In genomic region chr1:99745684-99746083, GRCh38 we compare ENCODE assay signal across 29 cellular contexts. TPM values are rescaled to one million over a fixed set of nuclear protein-coding genes. Genes with fewer than 3 reads are reported as not detected.
DNase-seq lines count a peak whose midpoint lies in the region; ATAC-seq, FAIRE-seq and TF ChIP-seq lines count a peak whose summit lies in the region.
"Had no signal": no experiment of that assay in that cellular context is flagged by ENCODE, and none has a peak within 500 bp of the region (broad histone marks: within the 10 kb centered on the region; RNA-seq: fewer than 3 reads in every experiment).

No MANE protein-coding gene starts in this region.

- H3K27ac ChIP-seq in K562 (ENCODE audit: extremely low read depth, low read depth, low read length), result peak overlapping the region; percentile 62
- H3K27ac ChIP-seq: BLaER1 had no signal

- ATAC-seq in K562, result peak; percentile 84
- ATAC-seq in stimulated activated effector memory CD8-positive, alpha-beta T cell treated with anti-CD3 and anti-CD28 coated beads, Interleukin-12 subunit alpha, Interleukin-12 subunit beta, amount 100 ng/mL, for 72 hours, result peak; percentile 16
- ATAC-seq in GM21360 (IDR thresholded peaks at IDR 0.05; ENCODE audit: unreplicated experiment), result no peak
- ATAC-seq in GM21737 (IDR thresholded peaks at IDR 0.05; ENCODE audit: unreplicated experiment), result no peak
- ATAC-seq in HG03457 (IDR thresholded peaks at IDR 0.05; ENCODE audit: unreplicated experiment), result no peak

- no peaks in the 10 kb centered on the region for H3K9me1 ChIP-seq in K562 (ENCODE audit: control insufficient read depth, insufficient read depth, low read length)

- H3K4me1 Mint-ChIP-seq in stimulated activated effector memory CD8-positive, alpha-beta T cell treated with anti-CD3 and anti-CD28 coated beads, Interleukin-12 subunit alpha, Interleukin-12 subunit beta, amount 100 ng/mL, for 72 hours, result peaks cover 7% of the 10 kb centered on the region
- H3K4me1 Mint-ChIP-seq: CD14-positive monocyte had no signal

- TF ChIP-seq RAD21 in K562 (CRISPR knock-in tag; conservative IDR thresholded peaks at IDR 0.05 in 1 of 2, IDR thresholded peaks at IDR 0.05 in 1 of 2), result no peak

- no peaks in the 10 kb centered on the region for H3K9me3 ChIP-seq in K562 (replicated peaks; ENCODE audit: control insufficient read depth, insufficient read depth, low read depth, low read length)
- H3K9me3 ChIP-seq: BE2C, BLaER1 had no signal

- peak overlapping the region; percentile 11; the same call in 1 of the 2 replicates for H3K4me2 ChIP-seq in K562 (ENCODE audit: insufficient read depth, low read length)
- H3K4me2 ChIP-seq: BLaER1 had no signal

- H3K4me3 Mint-ChIP-seq in stimulated activated effector memory CD8-positive, alpha-beta T cell treated with anti-CD3 and anti-CD28 coated beads, Interleukin-12 subunit alpha, Interleukin-12 subunit beta, amount 100 ng/mL, for 72 hours, result no peak overlapping the region
- H3K4me3 Mint-ChIP-seq: CD14-positive monocyte; CD4-positive, alpha-beta memory T cell; CD4-positive, CD25-positive, alpha-beta regulatory T cell; CD8-positive, alpha-beta memory T cell had no signal

- H3K27me3 ChIP-seq in K562 (ENCODE audit: control insufficient read depth in 2 of 2, insufficient read depth in 2 of 2, low read length in 2 of 2), result no peaks in the 10 kb centered on the region
- H3K27me3 ChIP-seq: BE2C, BLaER1 had no signal

- POLR2A ChIA-PET in K562 (lab: Yijun Ruan, JAX), result interaction anchor here (0.6 to 1.7 kb wide), 4 partner anchors 11 to 20 kb away, joined by 3 to 6 read pairs (median 3); no protein-coding TSS in a partner anchor

- peaks cover 65% of the 10 kb centered on the region for H3K36me3 ChIP-seq in K562 (ENCODE audit: control insufficient read depth, insufficient read depth, low read length)
- H3K36me3 ChIP-seq: BE2C, BLaER1 had no signal

- no peak overlapping the region for H3K4me3 ChIP-seq in K562
- H3K4me3 ChIP-seq: BLaER1 had no signal

- H3K36me3 Mint-ChIP-seq in stimulated activated effector memory CD8-positive, alpha-beta T cell treated with anti-CD3 and anti-CD28 coated beads, Interleukin-12 subunit alpha, Interleukin-12 subunit beta, amount 100 ng/mL, for 72 hours, result no peaks in the 10 kb centered on the region
- H3K36me3 Mint-ChIP-seq: CD4-positive, alpha-beta memory T cell had no signal

- in situ Hi-C loops in K562 (cut with MboI), result no loop called here

- no peaks in the 10 kb centered on the region for H3K9me3 Mint-ChIP-seq in stimulated activated effector memory CD8-positive, alpha-beta T cell treated with anti-CD3 and anti-CD28 coated beads, Interleukin-12 subunit alpha, Interleukin-12 subunit beta, amount 100 ng/mL, for 72 hours
- H3K9me3 Mint-ChIP-seq: CD4-positive, alpha-beta memory T cell; CD8-positive, alpha-beta memory T cell had no signal

- no TSS peak for BruUV-seq in K562 (replicated peaks; lab: Mats Ljungman, UMichigan)

- H3K9ac ChIP-seq in K562 (ENCODE audit: insufficient read depth in 1 of 2, low read depth in 2 of 2, low read length in 2 of 2), result peak overlapping the region; percentile 26 to 73; a peak in 3 of 4 replicates
- H3K9ac ChIP-seq: BLaER1 had no signal

- H3K27ac Mint-ChIP-seq in stimulated activated effector memory CD8-positive, alpha-beta T cell treated with anti-CD3 and anti-CD28 coated beads, Interleukin-12 subunit alpha, Interleukin-12 subunit beta, amount 100 ng/mL, for 72 hours, result no peak overlapping the region
- H3K27ac Mint-ChIP-seq: CD4-positive, alpha-beta memory T cell; CD4-positive, CD25-positive, alpha-beta regulatory T cell; CD8-positive, alpha-beta memory T cell had no signal

- no peak for TF ChIP-seq EP300 in K562 (IDR thresholded peaks at IDR 0.05; ENCODE audit: low read length)

- 9% methylated on average over 2 of the region's 2 CpGs for WGBS in K562 (ENCODE audit: insufficient coverage, low coverage, missing lambda C conversion rate)

- CTCF ChIA-PET in K562 (lab: Yijun Ruan, JAX; ENCODE audit: low intra/inter-chr PET ratio), result no interaction called here

- TF ChIP-seq CTCF in K562 (IDR thresholded peaks at IDR 0.05 in 2 of 3, conservative IDR thresholded peaks at IDR 0.05 in 1 of 3; ENCODE audit: insufficient read depth in 2 of 3, low read depth in 1 of 3, low read length in 3 of 3), result no peak

- intact Hi-C loops in K562 (cut with micrococcal nuclease), result no loop called here

- DNase-seq in NCI-H82 (lab: John Stamatoyannopoulos, UW) (peak; percentile 67), OCI-M1 (lab: John Stamatoyannopoulos, UW) (peak; percentile 9), K562 (ENCODE audit: extremely low read depth in 1 of 4, low spot score in 3 of 4) (peak in 1 of 4 experiments; percentile 60), germinal center (ENCODE audit: low spot score) (no peak)
- DNase-seq in stimulated activated effector memory CD8-positive, alpha-beta T cell treated with anti-CD3 and anti-CD28 coated beads, Interleukin-12 subunit alpha, Interleukin-12 subunit beta, amount 100 ng/mL, for 72 hours (ENCODE audit: low spot score in 2 of 2), result no peak
- DNase-seq: 8988T; ACHN; BE2C; C1 segment of cervical spinal cord; CD4-positive, alpha-beta memory T cell; CD4-positive, CD25-positive, alpha-beta regulatory T cell; CD8-positive, alpha-beta memory T cell; COR-L47; DMS 273 treated with DMSO at 0.1 percent for 48 hours; DMS153; DMS53; DMS79; DND-41; EL; GF-D8 had no signal

- no peak overlapping the region for H2AFZ ChIP-seq in K562 (ENCODE audit: low read depth, low read length)

- FAIRE-seq in K562 (lab: Jason Lieb, UNC), result peak; percentile 23
- FAIRE-seq: A204.1, G401.6, GM12891, GM19239 had no signal

- no peak for TF ChIP-seq POLR2A in K562 (conservative IDR thresholded peaks at IDR 0.05)

- H4K20me1 ChIP-seq in K562 (replicated peaks; ENCODE audit: control insufficient read depth, insufficient read depth, low read length), result 0 out of 2 replicates have a peak, but pooled peaks cover 2% of the 10 kb centered on the region
- H4K20me1 ChIP-seq: BLaER1 had no signal

- H3K4me1 ChIP-seq in K562 (replicated peaks in 1 of 2; ENCODE audit: control insufficient read depth in 2 of 2, insufficient read depth in 2 of 2, low read length in 2 of 2), result peaks cover 9 to 15% of the 10 kb centered on the region in 2 experiments; a peak in 4 of 5 replicates
- H3K4me1 ChIP-seq: BE2C, BLaER1 had no signal

- peaks cover 50% of the 10 kb centered on the region for H3K79me2 ChIP-seq in K562 (ENCODE audit: control insufficient read depth, insufficient read depth, low read length)

TF ChIP-seq in K562, 482 proteins besides CTCF, POLR2A, EP300 and RAD21 (continues in another document):
- no peak for TF ChIP-seq ZSCAN32 (CRISPR knock-in tag; IDR thresholded peaks at IDR 0.05)
- peak; percentile 55 for TF ChIP-seq CBFA2T3 (IDR thresholded peaks at IDR 0.05)
- no peak for TF ChIP-seq BRF2 (IDR thresholded peaks at IDR 0.05; ENCODE audit: borderline replicate concordance, insufficient read depth, insufficient read length)
- no peak for TF ChIP-seq KDM1A (IDR thresholded peaks at IDR 0.05)
- no peak for TF ChIP-seq PCBP1 (IDR thresholded peaks at IDR 0.05; ENCODE audit: low read depth, low read length, poor library complexity, severe bottlenecking)
- TF ChIP-seq USF1 (CRISPR knock-in tag; IDR thresholded peaks at IDR 0.05), result no peak
- TF ChIP-seq KLF13 (tag; IDR thresholded peaks at IDR 0.05; ENCODE audit: borderline replicate concordance, low read depth), result no peak
- peak; percentile 59; the same call in 1 of the 2 replicates for TF ChIP-seq SMAD4 (CRISPR knock-in tag; conservative IDR thresholded peaks at IDR 0.05)
- 0 out of 2 replicates have a peak, but pooled peaks have one; percentile 39 for TF ChIP-seq CXXC5 (CRISPR knock-in tag; IDR thresholded peaks at IDR 0.05)
- 0 out of 2 replicates have a peak, but pooled peaks have one; percentile 7 for TF ChIP-seq CBFA2T2 (conservative IDR thresholded peaks at IDR 0.05)
- peak; percentile 72 for TF ChIP-seq L3MBTL2 (IDR thresholded peaks at IDR 0.05)

RNA-seq across cellular contexts. Expression of gene FRRS1, which starts 20.8 kb away (rescaled TPM):
- 114 and 187 TPM in 2 replicates for total RNA-seq in K562 (2011; cell fraction: chromatin; rRNA removed; ENCODE audit: low replicate concordance)
- 100 and 116 TPM in 2 replicates for total RNA-seq in K562 (2011; cell fraction: nucleolus; rRNA removed)
- 130 and 133 TPM in 2 replicates for total RNA-seq in K562 (2011; cell fraction: nucleoplasm; rRNA removed)
- 17.8 and 21.7 TPM in 2 replicates for total RNA-seq in K562 (2014; rRNA removed)
- 54.0 and 54.2 TPM in 2 replicates for total RNA-seq in K562 (2014; rRNA removed; fragmentation: Illumina TruSeq; extraction: Trizol)
- total RNA-seq in K562 (2015; rRNA removed; fragmentation: Illumina TruSeq; extraction: Trizol), result 41.2 and 43.3 TPM in 2 replicates
- total RNA-seq in K562 (2021), result 31.1 and 31.6 TPM in 2 replicates
- polyA plus RNA-seq in K562 (2011; rRNA removed), result 41.3 and 44.7 TPM in 2 replicates
- polyA plus RNA-seq in K562 (2011; cell fraction: cytosol; rRNA removed), result 12.5 and 26.8 TPM in 2 replicates
- 25.7 and 36.5 TPM in 2 replicates for polyA plus RNA-seq in K562 (2011; cell fraction: nucleus; rRNA removed)
- polyA plus RNA-seq in K562 (2012), result 17.5 and 23.2 TPM in 2 replicates
- polyA plus RNA-seq in K562 (2014; fragmentation: Illumina TruSeq; extraction: Trizol), result 19.2 and 23.7 TPM in 2 replicates
- polyA plus RNA-seq in K562 (2014; fragmentation: Nextera tagmentation; extraction: Ambion mirVana), result 1 to 10 TPM in 1 of 2 experiments, under 1 TPM in 1; 0.87 to 1.9 TPM
- polyA plus RNA-seq in K562 (2014; rRNA removed), result 14.6 and 18.6 TPM in 2 replicates
- 150 and 168 TPM in 2 replicates for polyA minus RNA-seq in K562 (2011; rRNA and poly(A)+ RNA removed)
- 41.7 and 43.8 TPM in 2 replicates for polyA minus RNA-seq in K562 (2011; cell fraction: cytosol; rRNA and poly(A)+ RNA removed)
- 35.1 and 70.3 TPM in 2 replicates for polyA minus RNA-seq in K562 (2011; cell fraction: nucleus; rRNA and poly(A)+ RNA removed)
- polyA plus RNA-seq: CD4-positive, alpha-beta memory T cell; CD8-positive, alpha-beta memory T cell had no signal

Comparison
In these comparisons a context has a peak if more than half of its experiments do, and no peak if none do; other contexts are left out.
1. DNase-seq: peak in NCI-H82 (single experiment) and OCI-M1 (single experiment); none in stimulated activated effector memory CD8-positive, alpha-beta T cell treated with anti-CD3 and anti-CD28 coated beads, Interleukin-12 subunit alpha, Interleukin-12 subunit beta, amount 100 ng/mL, for 72 hours (0 of 2) and germinal center (single experiment).
2. ATAC-seq: peak in K562 (single experiment) and stimulated activated effector memory CD8-positive, alpha-beta T cell treated with anti-CD3 and anti-CD28 coated beads, Interleukin-12 subunit alpha, Interleukin-12 subunit beta, amount 100 ng/mL, for 72 hours (single experiment); none in GM21360 (single experiment), GM21737 (single experiment) and HG03457 (single experiment).